In the genomic region with DNA sequence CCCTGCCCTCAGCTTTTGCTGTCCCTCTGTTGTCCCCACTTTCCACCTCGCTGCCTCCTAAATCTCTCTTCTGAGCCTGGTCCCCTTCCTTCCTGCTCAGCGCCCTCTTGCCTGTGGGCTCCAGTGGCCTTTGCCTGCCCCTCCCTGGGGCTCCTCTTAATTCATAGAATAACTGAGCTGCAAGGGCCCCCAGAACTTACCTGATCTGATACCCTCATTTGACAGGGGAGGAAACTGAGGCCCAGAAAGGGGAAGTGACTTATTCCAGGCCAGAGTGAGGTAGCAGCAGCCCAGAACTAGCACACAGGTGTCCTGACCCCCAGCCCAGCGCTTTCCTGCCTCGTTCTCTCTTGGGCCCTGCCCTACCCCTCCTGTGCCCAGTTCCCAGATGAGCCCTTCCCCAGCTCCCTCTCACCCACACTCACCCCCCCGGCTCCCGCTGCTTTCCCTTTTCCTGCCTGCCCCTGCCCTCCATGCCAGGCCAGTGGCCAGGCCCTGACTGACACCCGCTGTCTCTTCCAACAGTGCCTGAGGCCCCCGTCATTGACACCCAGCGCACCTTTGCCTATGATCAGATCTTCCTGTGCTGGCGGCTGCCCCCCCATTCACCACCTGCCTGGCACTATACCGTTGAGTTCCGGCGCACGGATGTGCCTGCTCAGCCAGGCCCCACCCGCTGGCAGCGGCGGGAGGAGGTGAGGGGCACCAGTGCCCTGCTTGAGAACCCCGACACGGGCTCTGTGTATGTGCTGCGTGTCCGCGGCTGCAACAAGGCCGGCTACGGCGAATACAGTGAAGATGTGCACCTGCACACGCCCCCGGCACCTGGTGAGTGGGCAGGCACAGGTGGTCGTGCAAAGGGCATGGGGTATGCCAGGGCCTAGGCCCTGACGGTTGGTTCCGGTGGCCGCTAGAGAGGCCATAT, we compare ENCODE assay signal across 1 cellular context.
A peak's percentile ranks its signal among the peaks of the same experiment; 100 is the strongest.
TF ChIP-seq lines count a peak whose summit lies in the region.

No MANE protein-coding gene starts in this region.

TF ChIP-seq in HepG2, 621 proteins besides CTCF, POLR2A, EP300 and RAD21 (continues in another document):
- TF ChIP-seq, protein P1, sequence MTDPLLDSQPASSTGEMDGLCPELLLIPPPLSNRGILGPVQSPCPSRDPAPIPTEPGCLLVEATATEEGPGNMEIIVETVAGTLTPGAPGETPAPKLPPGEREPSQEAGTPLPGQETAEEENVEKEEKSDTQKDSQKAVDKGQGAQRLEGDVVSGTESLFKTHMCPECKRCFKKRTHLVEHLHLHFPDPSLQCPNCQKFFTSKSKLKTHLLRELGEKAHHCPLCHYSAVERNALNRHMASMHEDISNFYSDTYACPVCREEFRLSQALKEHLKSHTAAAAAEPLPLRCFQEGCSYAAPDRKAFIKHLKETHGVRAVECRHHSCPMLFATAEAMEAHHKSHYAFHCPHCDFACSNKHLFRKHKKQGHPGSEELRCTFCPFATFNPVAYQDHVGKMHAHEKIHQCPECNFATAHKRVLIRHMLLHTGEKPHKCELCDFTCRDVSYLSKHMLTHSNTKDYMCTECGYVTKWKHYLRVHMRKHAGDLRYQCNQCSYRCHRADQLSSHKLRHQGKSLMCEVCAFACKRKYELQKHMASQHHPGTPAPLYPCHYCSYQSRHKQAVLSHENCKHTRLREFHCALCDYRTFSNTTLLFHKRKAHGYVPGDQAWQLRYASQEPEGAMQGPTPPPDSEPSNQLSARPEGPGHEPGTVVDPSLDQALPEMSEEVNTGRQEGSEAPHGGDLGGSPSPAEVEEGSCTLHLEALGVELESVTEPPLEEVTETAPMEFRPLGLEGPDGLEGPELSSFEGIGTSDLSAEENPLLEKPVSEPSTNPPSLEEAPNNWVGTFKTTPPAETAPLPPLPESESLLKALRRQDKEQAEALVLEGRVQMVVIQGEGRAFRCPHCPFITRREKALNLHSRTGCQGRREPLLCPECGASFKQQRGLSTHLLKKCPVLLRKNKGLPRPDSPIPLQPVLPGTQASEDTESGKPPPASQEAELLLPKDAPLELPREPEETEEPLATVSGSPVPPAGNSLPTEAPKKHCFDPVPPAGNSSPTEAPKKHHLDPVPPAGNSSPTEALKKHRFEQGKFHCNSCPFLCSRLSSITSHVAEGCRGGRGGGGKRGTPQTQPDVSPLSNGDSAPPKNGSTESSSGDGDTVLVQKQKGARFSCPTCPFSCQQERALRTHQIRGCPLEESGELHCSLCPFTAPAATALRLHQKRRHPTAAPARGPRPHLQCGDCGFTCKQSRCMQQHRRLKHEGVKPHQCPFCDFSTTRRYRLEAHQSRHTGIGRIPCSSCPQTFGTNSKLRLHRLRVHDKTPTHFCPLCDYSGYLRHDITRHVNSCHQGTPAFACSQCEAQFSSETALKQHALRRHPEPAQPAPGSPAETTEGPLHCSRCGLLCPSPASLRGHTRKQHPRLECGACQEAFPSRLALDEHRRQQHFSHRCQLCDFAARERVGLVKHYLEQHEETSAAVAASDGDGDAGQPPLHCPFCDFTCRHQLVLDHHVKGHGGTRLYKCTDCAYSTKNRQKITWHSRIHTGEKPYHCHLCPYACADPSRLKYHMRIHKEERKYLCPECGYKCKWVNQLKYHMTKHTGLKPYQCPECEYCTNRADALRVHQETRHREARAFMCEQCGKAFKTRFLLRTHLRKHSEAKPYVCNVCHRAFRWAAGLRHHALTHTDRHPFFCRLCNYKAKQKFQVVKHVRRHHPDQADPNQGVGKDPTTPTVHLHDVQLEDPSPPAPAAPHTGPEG (CRISPR knock-in tag; IDR thresholded peaks at IDR 0.05): no peak
- TF ChIP-seq ZNF547 (CRISPR knock-in tag; IDR thresholded peaks at IDR 0.05): no peak
- no peak for TF ChIP-seq ATF7-NPFF (CRISPR knock-in tag; IDR thresholded peaks at IDR 0.05; ENCODE audit: low read depth)
- no peak for TF ChIP-seq ZNF124 (CRISPR knock-in tag; IDR thresholded peaks at IDR 0.05)
- no peak for TF ChIP-seq ZNF629 (CRISPR knock-in tag; conservative IDR thresholded peaks at IDR 0.05)
- TF ChIP-seq U2AF2 (IDR thresholded peaks at IDR 0.05; ENCODE audit: low read depth, low read length): no peak
- TF ChIP-seq ATF7 (IDR thresholded peaks at IDR 0.05): no peak
- TF ChIP-seq ATF7 (CRISPR knock-in tag; IDR thresholded peaks at IDR 0.05): no peak
- no peak for TF ChIP-seq CBFB (CRISPR knock-in tag; IDR thresholded peaks at IDR 0.05)
- TF ChIP-seq ZNF292 (CRISPR knock-in tag; IDR thresholded peaks at IDR 0.05; ENCODE audit: borderline replicate concordance, low read depth): no peak
- TF ChIP-seq ZFP1 (CRISPR knock-in tag; IDR thresholded peaks at IDR 0.05): no peak
- TF ChIP-seq, protein P2, sequence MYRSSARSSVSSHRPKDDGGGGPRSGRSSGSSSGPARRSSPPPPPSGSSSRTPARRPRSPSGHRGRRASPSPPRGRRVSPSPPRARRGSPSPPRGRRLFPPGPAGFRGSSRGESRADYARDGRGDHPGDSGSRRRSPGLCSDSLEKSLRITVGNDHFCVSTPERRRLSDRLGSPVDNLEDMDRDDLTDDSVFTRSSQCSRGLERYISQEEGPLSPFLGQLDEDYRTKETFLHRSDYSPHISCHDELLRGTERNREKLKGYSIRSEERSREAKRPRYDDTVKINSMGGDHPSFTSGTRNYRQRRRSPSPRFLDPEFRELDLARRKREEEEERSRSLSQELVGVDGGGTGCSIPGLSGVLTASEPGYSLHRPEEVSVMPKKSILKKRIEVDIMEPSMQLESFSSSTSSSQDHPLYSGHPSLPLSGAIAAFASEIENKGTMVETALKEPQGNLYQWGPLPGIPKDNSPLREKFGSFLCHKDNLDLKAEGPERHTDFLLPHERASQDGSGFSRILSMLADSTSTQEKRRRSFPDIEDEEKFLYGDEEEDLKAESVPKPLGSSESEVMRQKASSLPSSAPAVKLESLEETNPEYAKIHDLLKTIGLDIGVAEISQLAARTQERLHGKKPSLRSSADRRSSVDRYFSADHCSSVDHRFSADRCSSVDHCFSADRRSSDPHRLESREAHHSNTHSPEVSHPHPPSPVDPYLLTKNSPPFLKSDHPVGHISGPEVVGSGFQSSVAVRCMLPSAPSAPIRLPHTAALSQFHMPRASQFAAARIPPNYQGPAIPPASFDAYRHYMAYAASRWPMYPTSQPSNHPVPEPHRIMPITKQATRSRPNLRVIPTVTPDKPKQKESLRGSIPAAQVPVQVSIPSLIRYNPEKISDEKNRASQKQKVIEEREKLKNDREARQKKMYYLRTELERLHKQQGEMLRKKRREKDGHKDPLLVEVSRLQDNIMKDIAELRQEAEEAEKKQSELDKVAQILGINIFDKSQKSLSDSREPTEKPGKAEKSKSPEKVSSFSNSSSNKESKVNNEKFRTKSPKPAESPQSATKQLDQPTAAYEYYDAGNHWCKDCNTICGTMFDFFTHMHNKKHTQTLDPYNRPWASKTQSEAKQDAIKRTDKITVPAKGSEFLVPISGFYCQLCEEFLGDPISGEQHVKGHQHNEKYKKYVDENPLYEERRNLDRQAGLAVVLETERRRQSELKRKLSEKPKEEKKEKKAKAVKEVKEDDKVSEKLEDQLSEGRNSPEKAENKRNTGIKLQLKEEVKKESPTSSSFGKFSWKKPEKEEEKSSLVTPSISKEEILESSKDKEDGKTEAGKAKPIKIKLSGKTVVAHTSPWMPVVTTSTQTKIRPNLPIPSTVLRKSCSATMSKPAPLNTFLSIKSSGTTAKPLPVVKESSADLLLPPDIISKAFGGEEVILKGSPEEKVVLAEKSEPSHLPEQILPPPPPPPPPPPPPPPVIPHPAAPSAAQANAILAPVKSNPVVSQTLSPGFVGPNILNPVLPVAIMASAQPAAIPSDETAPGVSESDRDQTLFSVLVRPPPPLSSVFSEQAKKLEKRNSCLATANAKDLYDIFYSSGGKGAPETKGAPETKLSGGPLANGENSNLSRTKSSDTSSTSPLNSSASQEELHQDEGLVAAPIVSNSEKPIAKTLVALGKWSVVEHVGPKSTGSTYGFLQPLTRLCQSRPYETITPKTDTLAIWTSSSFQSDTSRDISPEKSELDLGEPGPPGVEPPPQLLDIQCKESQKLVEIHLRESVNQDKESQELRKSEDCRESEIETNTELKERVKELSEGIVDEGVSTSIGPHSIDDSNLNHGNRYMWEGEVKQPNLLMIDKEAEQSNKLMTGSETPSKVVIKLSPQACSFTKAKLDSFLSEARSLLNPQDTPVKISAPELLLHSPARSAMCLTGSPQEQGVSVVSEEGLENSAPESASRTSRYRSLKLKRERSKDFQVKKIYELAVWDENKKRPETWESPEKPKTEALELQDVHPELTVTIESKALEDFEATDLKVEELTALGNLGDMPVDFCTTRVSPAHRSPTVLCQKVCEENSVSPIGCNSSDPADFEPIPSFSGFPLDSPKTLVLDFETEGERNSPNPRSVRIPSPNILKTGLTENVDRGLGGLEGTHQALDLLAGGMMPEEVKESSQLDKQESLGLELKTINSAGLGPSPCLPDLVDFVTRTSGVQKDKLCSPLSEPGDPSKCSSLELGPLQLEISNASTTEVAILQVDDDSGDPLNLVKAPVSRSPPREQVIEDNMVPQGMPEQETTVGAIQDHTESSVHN (CRISPR knock-in tag; IDR thresholded peaks at IDR 0.05): no peak
- no peak for TF ChIP-seq ATF1 (CRISPR knock-in tag; IDR thresholded peaks at IDR 0.05)
- TF ChIP-seq ZNF850 (CRISPR knock-in tag; conservative IDR thresholded peaks at IDR 0.05): no peak
- no peak for TF ChIP-seq TOE1 (CRISPR knock-in tag; IDR thresholded peaks at IDR 0.05)
- TF ChIP-seq PRPF4 (IDR thresholded peaks at IDR 0.05; ENCODE audit: low read depth, low read length, poor library complexity, severe bottlenecking): no peak
- TF ChIP-seq ZNF484 (CRISPR knock-in tag; IDR thresholded peaks at IDR 0.05; ENCODE audit: borderline replicate concordance, low read depth): no peak
- no peak for TF ChIP-seq ZNF264 (CRISPR knock-in tag; IDR thresholded peaks at IDR 0.05)
- TF ChIP-seq ERF (CRISPR knock-in tag; IDR thresholded peaks at IDR 0.05): no peak
- TF ChIP-seq MTF2 (CRISPR knock-in tag; IDR thresholded peaks at IDR 0.05; ENCODE audit: borderline replicate concordance): 0 out of 2 replicates have a peak, but pooled peaks have one; percentile 50
- TF ChIP-seq NCOA2 (CRISPR knock-in tag; IDR thresholded peaks at IDR 0.05): no peak
- no peak for TF ChIP-seq ZNF772 (CRISPR knock-in tag; IDR thresholded peaks at IDR 0.05)
- TF ChIP-seq, protein P3, sequence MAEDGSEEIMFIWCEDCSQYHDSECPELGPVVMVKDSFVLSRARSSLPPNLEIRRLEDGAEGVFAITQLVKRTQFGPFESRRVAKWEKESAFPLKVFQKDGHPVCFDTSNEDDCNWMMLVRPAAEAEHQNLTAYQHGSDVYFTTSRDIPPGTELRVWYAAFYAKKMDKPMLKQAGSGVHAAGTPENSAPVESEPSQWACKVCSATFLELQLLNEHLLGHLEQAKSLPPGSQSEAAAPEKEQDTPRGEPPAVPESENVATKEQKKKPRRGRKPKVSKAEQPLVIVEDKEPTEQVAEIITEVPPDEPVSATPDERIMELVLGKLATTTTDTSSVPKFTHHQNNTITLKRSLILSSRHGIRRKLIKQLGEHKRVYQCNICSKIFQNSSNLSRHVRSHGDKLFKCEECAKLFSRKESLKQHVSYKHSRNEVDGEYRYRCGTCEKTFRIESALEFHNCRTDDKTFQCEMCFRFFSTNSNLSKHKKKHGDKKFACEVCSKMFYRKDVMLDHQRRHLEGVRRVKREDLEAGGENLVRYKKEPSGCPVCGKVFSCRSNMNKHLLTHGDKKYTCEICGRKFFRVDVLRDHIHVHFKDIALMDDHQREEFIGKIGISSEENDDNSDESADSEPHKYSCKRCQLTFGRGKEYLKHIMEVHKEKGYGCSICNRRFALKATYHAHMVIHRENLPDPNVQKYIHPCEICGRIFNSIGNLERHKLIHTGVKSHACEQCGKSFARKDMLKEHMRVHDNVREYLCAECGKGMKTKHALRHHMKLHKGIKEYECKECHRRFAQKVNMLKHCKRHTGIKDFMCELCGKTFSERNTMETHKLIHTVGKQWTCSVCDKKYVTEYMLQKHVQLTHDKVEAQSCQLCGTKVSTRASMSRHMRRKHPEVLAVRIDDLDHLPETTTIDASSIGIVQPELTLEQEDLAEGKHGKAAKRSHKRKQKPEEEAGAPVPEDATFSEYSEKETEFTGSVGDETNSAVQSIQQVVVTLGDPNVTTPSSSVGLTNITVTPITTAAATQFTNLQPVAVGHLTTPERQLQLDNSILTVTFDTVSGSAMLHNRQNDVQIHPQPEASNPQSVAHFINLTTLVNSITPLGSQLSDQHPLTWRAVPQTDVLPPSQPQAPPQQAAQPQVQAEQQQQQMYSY (CRISPR knock-in tag; IDR thresholded peaks at IDR 0.05): no peak
- TF ChIP-seq, protein P4, sequence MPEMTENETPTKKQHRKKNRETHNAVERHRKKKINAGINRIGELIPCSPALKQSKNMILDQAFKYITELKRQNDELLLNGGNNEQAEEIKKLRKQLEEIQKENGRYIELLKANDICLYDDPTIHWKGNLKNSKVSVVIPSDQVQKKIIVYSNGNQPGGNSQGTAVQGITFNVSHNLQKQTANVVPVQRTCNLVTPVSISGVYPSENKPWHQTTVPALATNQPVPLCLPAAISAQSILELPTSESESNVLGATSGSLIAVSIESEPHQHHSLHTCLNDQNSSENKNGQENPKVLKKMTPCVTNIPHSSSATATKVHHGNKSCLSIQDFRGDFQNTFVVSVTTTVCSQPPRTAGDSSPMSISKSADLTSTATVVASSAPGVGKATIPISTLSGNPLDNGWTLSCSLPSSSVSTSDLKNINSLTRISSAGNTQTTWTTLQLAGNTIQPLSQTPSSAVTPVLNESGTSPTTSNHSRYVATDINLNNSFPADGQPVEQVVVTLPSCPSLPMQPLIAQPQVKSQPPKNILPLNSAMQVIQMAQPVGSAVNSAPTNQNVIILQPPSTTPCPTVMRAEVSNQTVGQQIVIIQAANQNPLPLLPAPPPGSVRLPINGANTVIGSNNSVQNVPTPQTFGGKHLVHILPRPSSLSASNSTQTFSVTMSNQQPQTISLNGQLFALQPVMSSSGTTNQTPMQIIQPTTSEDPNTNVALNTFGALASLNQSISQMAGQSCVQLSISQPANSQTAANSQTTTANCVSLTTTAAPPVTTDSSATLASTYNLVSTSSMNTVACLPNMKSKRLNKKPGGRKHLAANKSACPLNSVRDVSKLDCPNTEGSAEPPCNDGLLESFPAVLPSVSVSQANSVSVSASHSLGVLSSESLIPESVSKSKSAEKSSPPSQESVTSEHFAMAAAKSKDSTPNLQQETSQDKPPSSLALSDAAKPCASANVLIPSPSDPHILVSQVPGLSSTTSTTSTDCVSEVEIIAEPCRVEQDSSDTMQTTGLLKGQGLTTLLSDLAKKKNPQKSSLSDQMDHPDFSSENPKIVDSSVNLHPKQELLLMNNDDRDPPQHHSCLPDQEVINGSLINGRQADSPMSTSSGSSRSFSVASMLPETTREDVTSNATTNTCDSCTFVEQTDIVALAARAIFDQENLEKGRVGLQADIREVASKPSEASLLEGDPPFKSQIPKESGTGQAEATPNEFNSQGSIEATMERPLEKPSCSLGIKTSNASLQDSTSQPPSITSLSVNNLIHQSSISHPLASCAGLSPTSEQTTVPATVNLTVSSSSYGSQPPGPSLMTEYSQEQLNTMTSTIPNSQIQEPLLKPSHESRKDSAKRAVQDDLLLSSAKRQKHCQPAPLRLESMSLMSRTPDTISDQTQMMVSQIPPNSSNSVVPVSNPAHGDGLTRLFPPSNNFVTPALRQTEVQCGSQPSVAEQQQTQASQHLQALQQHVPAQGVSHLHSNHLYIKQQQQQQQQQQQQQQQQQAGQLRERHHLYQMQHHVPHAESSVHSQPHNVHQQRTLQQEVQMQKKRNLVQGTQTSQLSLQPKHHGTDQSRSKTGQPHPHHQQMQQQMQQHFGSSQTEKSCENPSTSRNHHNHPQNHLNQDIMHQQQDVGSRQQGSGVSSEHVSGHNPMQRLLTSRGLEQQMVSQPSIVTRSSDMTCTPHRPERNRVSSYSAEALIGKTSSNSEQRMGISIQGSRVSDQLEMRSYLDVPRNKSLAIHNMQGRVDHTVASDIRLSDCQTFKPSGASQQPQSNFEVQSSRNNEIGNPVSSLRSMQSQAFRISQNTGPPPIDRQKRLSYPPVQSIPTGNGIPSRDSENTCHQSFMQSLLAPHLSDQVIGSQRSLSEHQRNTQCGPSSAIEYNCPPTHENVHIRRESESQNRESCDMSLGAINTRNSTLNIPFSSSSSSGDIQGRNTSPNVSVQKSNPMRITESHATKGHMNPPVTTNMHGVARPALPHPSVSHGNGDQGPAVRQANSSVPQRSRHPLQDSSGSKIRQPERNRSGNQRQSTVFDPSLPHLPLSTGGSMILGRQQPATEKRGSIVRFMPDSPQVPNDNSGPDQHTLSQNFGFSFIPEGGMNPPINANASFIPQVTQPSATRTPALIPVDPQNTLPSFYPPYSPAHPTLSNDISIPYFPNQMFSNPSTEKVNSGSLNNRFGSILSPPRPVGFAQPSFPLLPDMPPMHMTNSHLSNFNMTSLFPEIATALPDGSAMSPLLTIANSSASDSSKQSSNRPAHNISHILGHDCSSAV (CRISPR knock-in tag; IDR thresholded peaks at IDR 0.05; ENCODE audit: borderline replicate concordance): no peak
